In genomic region chr9:92164490-92164889, GRCh38 we compare ENCODE assay signal across 16 cellular contexts. TPM values are rescaled to one million over a fixed set of nuclear protein-coding genes. Genes with fewer than 3 reads are reported as not detected.
DNase-seq lines count a peak whose midpoint lies in the region; ATAC-seq, FAIRE-seq and TF ChIP-seq lines count a peak whose summit lies in the region.
"Had no signal": no experiment of that assay in that cellular context is flagged by ENCODE, and none has a peak within 500 bp of the region (broad histone marks: within the 10 kb centered on the region; RNA-seq: fewer than 3 reads in every experiment).

No MANE protein-coding gene starts in this region.

- H4K91ac ChIP-seq in IMR-90 (ENCODE audit: insufficient read depth, low read depth, low read length) = no peak overlapping the region; the same call in 1 of the 2 replicates

- no CpG with 5 or more reads among the region's 2 CpGs for WGBS in IMR-90 (ENCODE audit: extremely low coverage in 2 of 2, insufficient read length in 1 of 2), 2 experiments
- 0% methylated on average over 2 of the region's 2 CpGs for WGBS in K562 (ENCODE audit: insufficient coverage, low coverage, missing lambda C conversion rate)
- 78% methylated on average over 2 of the region's 2 CpGs for WGBS in hepatocyte (ENCODE audit: low lambda C conversion rate, missing lambda C conversion rate)

- H2BK20ac ChIP-seq in IMR-90 (ENCODE audit: low read depth, low read length) = 0 out of 2 replicates have a peak overlapping the region, but pooled peaks have one; percentile 33

- no peak overlapping the region for H2AFZ ChIP-seq in IMR-90 (replicated peaks; ENCODE audit: low read length, poor library complexity)
- no peak overlapping the region for H2AFZ ChIP-seq in K562 (ENCODE audit: low read depth, low read length)
- H2AFZ ChIP-seq in hepatocyte = no peak overlapping the region

- in situ Hi-C loops in IMR-90 (cut with MboI; ENCODE audit: low sequenced_read_pairs) (no loop called here), K562 (cut with MboI) (no loop called here)

- peak overlapping the region in 1 of 2 experiments; percentile 48; a peak in 1 of 4 replicates for H4K8ac ChIP-seq in IMR-90 (ENCODE audit: low read depth in 2 of 2, low read length in 2 of 2)

- H2BK15ac ChIP-seq in IMR-90 (ENCODE audit: low read depth, low read length) = no peak overlapping the region; the same call in 2 of the 3 replicates

- peak overlapping the region; percentile 59 for H4K5ac ChIP-seq in IMR-90 (ENCODE audit: low read depth, low read length)

- no peak overlapping the region for H3K27ac ChIP-seq in IMR-90 (ENCODE audit: insufficient read depth, low read length)
- no peak overlapping the region for H3K27ac ChIP-seq in K562 (ENCODE audit: extremely low read depth, low read depth, low read length)
- H3K27ac ChIP-seq in hepatocyte = peak overlapping the region; percentile 3
- no peak overlapping the region for H3K27ac ChIP-seq in breast epithelium
- no peak overlapping the region for H3K27ac ChIP-seq in dorsolateral prefrontal cortex

- peaks cover 4% of the 10 kb centered on the region for H3K36me3 Mint-ChIP-seq in osteocyte (ENCODE audit: unreplicated experiment)
- H3K36me3 Mint-ChIP-seq: CD8-positive, alpha-beta T cell had no signal

- H3K9me1 ChIP-seq in IMR-90 (ENCODE audit: insufficient read depth, low read length) (0 out of 2 replicates have a peak, but pooled peaks cover 6% of the 10 kb centered on the region), K562 (ENCODE audit: control insufficient read depth, insufficient read depth, low read length) (no peaks in the 10 kb centered on the region)

- H3K36me3 ChIP-seq in IMR-90 (ENCODE audit: control insufficient read depth, insufficient read depth, low read length) (peaks cover 2% of the 10 kb centered on the region; the same call in 1 of the 2 replicates), K562 (ENCODE audit: control insufficient read depth, insufficient read depth, low read length) (no peaks in the 10 kb centered on the region), hepatocyte (replicated peaks; ENCODE audit: insufficient read depth, low read depth) (no peaks in the 10 kb centered on the region), breast epithelium (no peaks in the 10 kb centered on the region)
- H3K36me3 ChIP-seq: BLaER1 treated with 17β-estradiol and CSF1 and Interleukin-3, amounts not matched to agents 10 nM and 100 nM had no signal

- no peaks in the 10 kb centered on the region for H3K79me2 ChIP-seq in K562 (ENCODE audit: control insufficient read depth, insufficient read depth, low read length)
- H3K79me2 ChIP-seq in hepatocyte = no peaks in the 10 kb centered on the region

- POLR2A ChIA-PET in IMR-90 (lab: Charles Lee; ENCODE audit: unreplicated experiment) (no interaction called here), K562 (lab: Yijun Ruan, JAX) (no interaction called here)

- no peak for TF ChIP-seq EP300 in K562 (IDR thresholded peaks at IDR 0.05; ENCODE audit: low read length)

- no peak for TF ChIP-seq POLR2A in IMR-90 (IDR thresholded peaks at IDR 0.05; ENCODE audit: low read depth, low read length)
- no peak for TF ChIP-seq POLR2A in K562 (conservative IDR thresholded peaks at IDR 0.05)
- TF ChIP-seq POLR2A in breast epithelium (IDR thresholded peaks at IDR 0.05) = no peak

- H3K14ac ChIP-seq in IMR-90 (replicated peaks; ENCODE audit: low read depth, low read length) = no peak overlapping the region

- DNase-seq in IMR-90 (peak; percentile 30), K562 (ENCODE audit: extremely low read depth in 1 of 4, low spot score in 3 of 4) (peak in 1 of 4 experiments; percentile 11), hepatocyte (ENCODE audit: low spot score) (no peak), osteocyte (ENCODE audit: extremely low spot score, unreplicated experiment) (peak; percentile 6), breast epithelium (ENCODE audit: low spot score in 2 of 2) (no peak), dorsolateral prefrontal cortex (no peak)
- DNase-seq: Calu3; CD8-positive, alpha-beta T cell; DMS79 treated with DMSO at 0.1 percent for 48 hours; GF-D8; H9 had no signal

- H3K27ac Mint-ChIP-seq in osteocyte (ENCODE audit: unreplicated experiment) = no peak overlapping the region
- H3K27ac Mint-ChIP-seq: B cell; CD8-positive, alpha-beta T cell; H9 had no signal

- H3K9ac ChIP-seq in IMR-90 (ENCODE audit: low read depth, low read length) (no peak overlapping the region), K562 (ENCODE audit: insufficient read depth in 1 of 2, low read depth in 2 of 2, low read length in 2 of 2) (no peak overlapping the region)
- H3K9ac ChIP-seq: BLaER1 treated with 17β-estradiol and CSF1 and Interleukin-3, amounts not matched to agents 10 nM and 100 nM had no signal

- no peaks in the 10 kb centered on the region for H3K27me3 Mint-ChIP-seq in osteocyte (ENCODE audit: unreplicated experiment)

- no peak for ATAC-seq in IMR-90 (ENCODE audit: low read depth)
- ATAC-seq in K562 = no peak
- ATAC-seq in GM19395 (IDR thresholded peaks at IDR 0.05; ENCODE audit: unreplicated experiment) = no peak
- ATAC-seq: CD8-positive, alpha-beta T cell had no signal

- BruUV-seq in IMR-90 (replicated peaks; lab: Mats Ljungman, UMichigan) = no TSS peak
- no TSS peak for BruUV-seq in K562 (replicated peaks; lab: Mats Ljungman, UMichigan)

- no peaks in the 10 kb centered on the region for H3K9me2 ChIP-seq in hepatocyte (replicated peaks; ENCODE audit: insufficient read depth)

- TF ChIP-seq RAD21 in IMR-90 (IDR thresholded peaks at IDR 0.05; ENCODE audit: low read length) (no peak), K562 (CRISPR knock-in tag; conservative IDR thresholded peaks at IDR 0.05 in 1 of 2, IDR thresholded peaks at IDR 0.05 in 1 of 2) (no peak)

- H3K4me1 ChIP-seq in IMR-90 (ENCODE audit: control insufficient read depth, insufficient read depth, low read length) (peaks cover 6% of the 10 kb centered on the region), K562 (replicated peaks in 1 of 2; ENCODE audit: control insufficient read depth in 2 of 2, insufficient read depth in 2 of 2, low read length in 2 of 2) (no peaks in the 10 kb centered on the region; a peak in 1 of 5 replicates), hepatocyte (ENCODE audit: insufficient read depth) (no peaks in the 10 kb centered on the region), breast epithelium (no peaks in the 10 kb centered on the region)

- intact Hi-C loops in IMR-90 (cut with micrococcal nuclease) = no loop called here
- intact Hi-C loops in K562 (cut with micrococcal nuclease) = no loop called here
- intact Hi-C loops in breast epithelium (cut with DNase I; ENCODE audit: low total_unique reads) = loop anchor here (5.0 kb wide), 1 partner anchor 588 kb away; no protein-coding TSS in a partner anchor
- intact Hi-C loops in dorsolateral prefrontal cortex (cut with DNase I) = no loop called here

- H3K27me3 ChIP-seq in IMR-90 (ENCODE audit: control insufficient read depth, insufficient read depth, low read length) = no peaks in the 10 kb centered on the region
- peaks cover 4 to 17% of the 10 kb centered on the region in 2 experiments; a peak in 4 of 5 replicates for H3K27me3 ChIP-seq in K562 (ENCODE audit: control insufficient read depth in 2 of 2, insufficient read depth in 2 of 2, low read length in 2 of 2)
- H3K27me3 ChIP-seq in hepatocyte = no peaks in the 10 kb centered on the region
- no peaks in the 10 kb centered on the region for H3K27me3 ChIP-seq in breast epithelium
- H3K27me3 ChIP-seq in dorsolateral prefrontal cortex = peaks cover 0 to 1% (median 0%) of the 10 kb centered on the region in 45 donors
- H3K27me3 ChIP-seq: BLaER1 treated with 17β-estradiol and CSF1 and Interleukin-3, amounts not matched to agents 10 nM and 100 nM had no signal

- no peak overlapping the region for H2BK5ac ChIP-seq in IMR-90 (ENCODE audit: low read depth, low read length, poor library complexity, severe bottlenecking)

- dilution Hi-C loops in IMR-90 (cut with HindIII; ENCODE audit: low sequenced_read_pairs, unreplicated experiment) = no loop called here

- no peak overlapping the region for H3K4me2 ChIP-seq in IMR-90 (ENCODE audit: low read depth, low read length)
- H3K4me2 ChIP-seq in K562 (ENCODE audit: insufficient read depth, low read length) = no peak overlapping the region
- no peak overlapping the region for H3K4me2 ChIP-seq in hepatocyte

- H3K56ac ChIP-seq in IMR-90 (ENCODE audit: extremely low read depth, insufficient read depth, low read length) = no peak overlapping the region

- H2AK5ac ChIP-seq in IMR-90 (ENCODE audit: low read depth, low read length) = no peak overlapping the region; the same call in 1 of the 2 replicates

- H3K4ac ChIP-seq in IMR-90 (ENCODE audit: low read depth, low read length) = peak overlapping the region; percentile 5; the same call in 1 of the 2 replicates

- H3K79me1 ChIP-seq in IMR-90 (ENCODE audit: low read depth in 1 of 2, low read length in 2 of 2) = no peaks in the 10 kb centered on the region

- H2AK9ac ChIP-seq in IMR-90 (replicated peaks; ENCODE audit: low read depth, low read length, poor library complexity) = no peak overlapping the region

- H3K4me3 Mint-ChIP-seq in osteocyte (ENCODE audit: unreplicated experiment) = no peak overlapping the region
- H3K4me3 Mint-ChIP-seq: B cell; CD8-positive, alpha-beta T cell; H9 had no signal

- H3K23ac ChIP-seq in IMR-90 (ENCODE audit: low read depth, low read length) = peak overlapping the region; percentile 29; the same call in 1 of the 2 replicates

- H3K9me3 ChIP-seq in IMR-90 (ENCODE audit: control insufficient read depth, insufficient read depth, low read length) (peaks cover 15% of the 10 kb centered on the region), K562 (replicated peaks; ENCODE audit: control insufficient read depth, insufficient read depth, low read depth, low read length) (peaks cover 5% of the 10 kb centered on the region; the same call in 1 of the 2 replicates), hepatocyte (ENCODE audit: low read depth) (no peaks in the 10 kb centered on the region), breast epithelium (peaks cover 5 to 8% of the 10 kb centered on the region in 2 donors)

- H2BK120ac ChIP-seq in IMR-90 (ENCODE audit: low read depth, low read length) = peak overlapping the region; percentile 60; the same call in 1 of the 2 replicates

- peaks cover 21% of the 10 kb centered on the region for H3K9me3 Mint-ChIP-seq in osteocyte (ENCODE audit: unreplicated experiment)

- H3K18ac ChIP-seq in IMR-90 (ENCODE audit: low read depth, low read length) = peak overlapping the region; percentile 54; the same call in 1 of the 2 replicates

- FAIRE-seq in K562 (lab: Jason Lieb, UNC) = no peak
- FAIRE-seq: H1 had no signal

- no peak overlapping the region for H3K4me3 ChIP-seq in IMR-90 (ENCODE audit: insufficient read depth, low read depth, low read length)
- H3K4me3 ChIP-seq in K562 = no peak overlapping the region
- no peak overlapping the region for H3K4me3 ChIP-seq in hepatocyte
- H3K4me3 ChIP-seq in breast epithelium = no peak overlapping the region
- H3K4me3 ChIP-seq in dorsolateral prefrontal cortex = no peak overlapping the region
- H3K4me3 ChIP-seq: BLaER1 treated with 17β-estradiol and CSF1 and Interleukin-3, amounts not matched to agents 10 nM and 100 nM; GM12878 had no signal

- CTCF ChIA-PET in IMR-90 (lab: Yijun Ruan, JAX) (interaction anchor here (1.2 kb wide), 1 partner anchor 78 kb away, joined by 4 read pairs; no protein-coding TSS in a partner anchor), K562 (lab: Yijun Ruan, JAX; ENCODE audit: low intra/inter-chr PET ratio) (no interaction called here)

- H4K20me1 ChIP-seq in IMR-90 (ENCODE audit: insufficient read depth, low read length) = no peaks in the 10 kb centered on the region
- H4K20me1 ChIP-seq in K562 (replicated peaks; ENCODE audit: control insufficient read depth, insufficient read depth, low read length) = no peaks in the 10 kb centered on the region
- H4K20me1 ChIP-seq in hepatocyte (ENCODE audit: insufficient read depth, poor library complexity, severe bottlenecking) = no peaks in the 10 kb centered on the region
- H4K20me1 ChIP-seq: BLaER1 treated with 17β-estradiol and CSF1 and Interleukin-3, amounts not matched to agents 10 nM and 100 nM had no signal

- H3K4me1 Mint-ChIP-seq in osteocyte (ENCODE audit: unreplicated experiment) = no peaks in the 10 kb centered on the region
- H3K4me1 Mint-ChIP-seq: B cell had no signal

- TF ChIP-seq CTCF in IMR-90 (conservative IDR thresholded peaks at IDR 0.05; ENCODE audit: low read depth, low read length) = no peak
- no peak for TF ChIP-seq CTCF in K562 (IDR thresholded peaks at IDR 0.05 in 2 of 3, conservative IDR thresholded peaks at IDR 0.05 in 1 of 3; ENCODE audit: insufficient read depth in 2 of 3, low read depth in 1 of 3, low read length in 3 of 3)
- TF ChIP-seq CTCF in hepatocyte (IDR thresholded peaks at IDR 0.05; ENCODE audit: poor library complexity) = no peak
- TF ChIP-seq CTCF in osteocyte (IDR thresholded peaks at IDR 0.05) = no peak
- TF ChIP-seq CTCF in breast epithelium (IDR thresholded peaks at IDR 0.05) = no peak
- no peak for TF ChIP-seq CTCF in dorsolateral prefrontal cortex (IDR thresholded peaks at IDR 0.05 in 54 of 56, conservative IDR thresholded peaks at IDR 0.05 in 2 of 56; ENCODE audit: low read depth in 1 of 56, partially characterized antibody in 56 of 56)

RNA-seq across cellular contexts. Expression of gene SPTLC1, which starts 49.3 kb away (rescaled TPM):
- total RNA-seq in IMR-90 (2012; rRNA removed) = 92.7 and 95.8 TPM in 2 replicates
- 59.9 and 65.7 TPM in 2 replicates for polyA plus RNA-seq in IMR-90 (2012; rRNA removed)
- 16.7 and 23.9 TPM in 2 replicates for polyA plus RNA-seq in IMR-90 (2012; cell fraction: cytosol; rRNA removed)
- 32.2 and 53.4 TPM in 2 replicates for polyA plus RNA-seq in IMR-90 (2012; cell fraction: nucleus; rRNA removed; ENCODE audit: low replicate concordance)
- 120 and 200 TPM in 2 replicates for total RNA-seq in K562 (2011; cell fraction: chromatin; rRNA removed; ENCODE audit: low replicate concordance)
- 104 and 129 TPM in 2 replicates for total RNA-seq in K562 (2011; cell fraction: nucleolus; rRNA removed)
- total RNA-seq in K562 (2011; cell fraction: nucleoplasm; rRNA removed) = 165 and 206 TPM in 2 replicates
- total RNA-seq in K562 (2014; rRNA removed) = 65.1 and 70.3 TPM in 2 replicates
- total RNA-seq in K562 (2014; rRNA removed; fragmentation: Illumina TruSeq; extraction: Trizol) = 84.5 and 90.3 TPM in 2 replicates
- 76.6 and 84.5 TPM in 2 replicates for total RNA-seq in K562 (2015; rRNA removed; fragmentation: Illumina TruSeq; extraction: Trizol)
- 58.8 and 67.0 TPM in 2 replicates for total RNA-seq in K562 (2021)
- 78.2 and 95.3 TPM in 2 replicates for polyA plus RNA-seq in K562 (2011; rRNA removed)
- polyA plus RNA-seq in K562 (2011; cell fraction: cytosol; rRNA removed) = 27.4 and 46.9 TPM in 2 replicates
- polyA plus RNA-seq in K562 (2011; cell fraction: nucleus; rRNA removed) = 50.9 and 73.1 TPM in 2 replicates
- polyA plus RNA-seq in K562 (2012) = 47.0 and 52.8 TPM in 2 replicates
- 77.9 and 101 TPM in 2 replicates for polyA plus RNA-seq in K562 (2014; fragmentation: Illumina TruSeq; extraction: Trizol)
- polyA plus RNA-seq in K562 (2014; fragmentation: Nextera tagmentation; extraction: Ambion mirVana) = 100 to 1,000 TPM; 109 to 125 TPM
- polyA plus RNA-seq in K562 (2014; rRNA removed) = 77.9 and 83.2 TPM in 2 replicates
- polyA minus RNA-seq in K562 (2011; rRNA and poly(A)+ RNA removed) = 97.3 and 98.2 TPM in 2 replicates
- polyA minus RNA-seq in K562 (2011; cell fraction: cytosol; rRNA and poly(A)+ RNA removed) = 26.3 and 33.3 TPM in 2 replicates
- 35.7 and 55.5 TPM in 2 replicates for polyA minus RNA-seq in K562 (2011; cell fraction: nucleus; rRNA and poly(A)+ RNA removed)
- 101 and 102 TPM in 2 replicates for total RNA-seq in hepatocyte
- 67.6 and 76.8 TPM in 2 replicates for polyA plus RNA-seq in hepatocyte
- 90.7 and 93.9 TPM in 2 replicates for total RNA-seq in osteocyte
- total RNA-seq in breast epithelium = 100 to 1,000 TPM in 1 of 3 donors, 10 to 100 TPM in 2; 89.8 to 109 (median 99.7) TPM
- 10 to 100 TPM; 39.1 to 77.8 (median 58.2) TPM for total RNA-seq in dorsolateral prefrontal cortex

Comparison
In these comparisons a context has a peak if more than half of its experiments do, and no peak if none do; other contexts are left out.
1. DNase-seq: peak in IMR-90 (single experiment) and osteocyte (single experiment); none in hepatocyte (single experiment), breast epithelium (0 of 2) and dorsolateral prefrontal cortex (0 of 10).